14 cellular contexts compared by ENCODE assay signal in genomic region chr6:113697642-113698410, GRCh38.
A peak's percentile ranks its signal among the peaks of the same experiment; 100 is the strongest.
DNase-seq lines count a peak whose midpoint lies in the region; ATAC-seq and TF ChIP-seq lines count a peak whose summit lies in the region.
"Had no signal": no experiment of that assay in that cellular context is flagged by ENCODE, and none has a peak within 500 bp of the region (broad histone marks: within the 10 kb centered on the region; RNA-seq: fewer than 3 reads in every experiment).

No MANE protein-coding gene starts in this region.

- no peak overlapping the region for H2BK120ac ChIP-seq in H9 (ENCODE audit: low read depth, low read length, poor library complexity, severe bottlenecking)

- H3K27ac Mint-ChIP-seq in dendritic cell treated with granulocyte-macrophage colony-stimulating factor and Interleukin-4, amounts not matched to agents 40 ng/mL and 50 ng/mL, for 4 days, result peak overlapping the region; percentile 82
- H3K27ac Mint-ChIP-seq in H9, result no peak overlapping the region
- H3K27ac Mint-ChIP-seq in type B pancreatic cell, result no peak overlapping the region
- H3K27ac Mint-ChIP-seq: CD8-positive, alpha-beta T cell; WTC11 had no signal

- intact Hi-C loops in dendritic cell treated with granulocyte-macrophage colony-stimulating factor and Interleukin-4, amounts not matched to agents 40 ng/mL and 50 ng/mL, for 4 days (cut with micrococcal nuclease), result loop anchor here (2.0 to 5.0 kb wide), 5 partner anchors 46 to 161 kb away; no protein-coding TSS in a partner anchor

- no peak for TF ChIP-seq CTCF in AG09319 (IDR thresholded peaks at IDR 0.05; ENCODE audit: low read depth, low read length)
- no peak for TF ChIP-seq CTCF in H9 (conservative IDR thresholded peaks at IDR 0.05)
- TF ChIP-seq CTCF in type B pancreatic cell (conservative IDR thresholded peaks at IDR 0.05), result no peak

- no CpG with 5 or more reads among the region's 4 CpGs for WGBS in H9 (ENCODE audit: extremely low coverage, insufficient read length, low lambda C conversion rate)

- no peak overlapping the region for H2BK20ac ChIP-seq in H9 (ENCODE audit: low read depth, low read length, poor library complexity, severe bottlenecking)

- peaks cover 20% of the 10 kb centered on the region for H3K4me1 Mint-ChIP-seq in dendritic cell treated with granulocyte-macrophage colony-stimulating factor and Interleukin-4, amounts not matched to agents 40 ng/mL and 50 ng/mL, for 4 days (ENCODE audit: low read depth)
- H3K4me1 Mint-ChIP-seq in H9 (peaks cover 8 to 10% of the 10 kb centered on the region in 2 experiments), type B pancreatic cell (ENCODE audit: unreplicated experiment) (peaks cover 11% of the 10 kb centered on the region)

- H3K79me1 ChIP-seq in H9 (ENCODE audit: insufficient read depth, low read depth, low read length, poor library complexity, severe bottlenecking), result no peaks in the 10 kb centered on the region

- H3K27ac ChIP-seq in H9 (ENCODE audit: insufficient read length, low read depth, low read length), result no peak overlapping the region

- no peak overlapping the region for H3K14ac ChIP-seq in H9 (ENCODE audit: insufficient read depth, low read length)

- H3K27me3 Mint-ChIP-seq in dendritic cell treated with granulocyte-macrophage colony-stimulating factor and Interleukin-4, amounts not matched to agents 40 ng/mL and 50 ng/mL, for 4 days, result no peaks in the 10 kb centered on the region
- H3K27me3 Mint-ChIP-seq in H9 (ENCODE audit: low read depth) (no peaks in the 10 kb centered on the region), type B pancreatic cell (no peaks in the 10 kb centered on the region)

- H4K5ac ChIP-seq in H9 (ENCODE audit: insufficient read length, low read depth, low read length), result no peak overlapping the region

- no peaks in the 10 kb centered on the region for H4K20me1 ChIP-seq in H9 (ENCODE audit: control insufficient read depth, insufficient read depth, insufficient read length)

- no peak overlapping the region for H3K4me3 Mint-ChIP-seq in dendritic cell treated with granulocyte-macrophage colony-stimulating factor and Interleukin-4, amounts not matched to agents 40 ng/mL and 50 ng/mL, for 4 days
- H3K4me3 Mint-ChIP-seq in H9 (no peak overlapping the region), type B pancreatic cell (no peak overlapping the region)
- H3K4me3 Mint-ChIP-seq: CD8-positive, alpha-beta T cell; WTC11 had no signal

- no peaks in the 10 kb centered on the region for H3K23me2 ChIP-seq in H9 (ENCODE audit: insufficient read length, low read depth, low read length, poor library complexity, severe bottlenecking)

- no peaks in the 10 kb centered on the region for H3K9me3 ChIP-seq in H9 (ENCODE audit: control insufficient read depth, low read depth, low read length)

- DNase-seq in AG09319 (ENCODE audit: extremely low read depth, low read depth) (peak; percentile 79), NCI-H526 treated with DMSO at 0.1 percent for 48 hours (lab: John Stamatoyannopoulos, UW) (peak; percentile 22), H9 (no peak), type B pancreatic cell (ENCODE audit: extremely low spot score, unreplicated experiment) (no peak), pons (ENCODE audit: low spot score) (no peak)
- DNase-seq in stimulated activated CD4-positive, alpha-beta T cell treated with anti-CD3 and anti-CD28 coated beads, Interleukin-4, amount 100 ng/mL, for 24 hours, result no peak
- DNase-seq: CD8-positive, alpha-beta T cell; central memory CD4-positive, alpha-beta T cell; left ventricle myocardium superior; NCI-H1048; stimulated activated CD4-positive, alpha-beta T cell treated with anti-CD3 and anti-CD28 coated beads, Interleukin-4, amount 100 ng/mL, for 1 hour had no signal

- H3K36me3 Mint-ChIP-seq in dendritic cell treated with granulocyte-macrophage colony-stimulating factor and Interleukin-4, amounts not matched to agents 40 ng/mL and 50 ng/mL, for 4 days (ENCODE audit: low read depth), result no peaks in the 10 kb centered on the region
- H3K36me3 Mint-ChIP-seq in H9 (ENCODE audit: insufficient read depth in 1 of 3, low read depth in 3 of 3), result no peaks in the 10 kb centered on the region
- no peaks in the 10 kb centered on the region for H3K36me3 Mint-ChIP-seq in type B pancreatic cell
- H3K36me3 Mint-ChIP-seq: CD8-positive, alpha-beta T cell; WTC11 had no signal

- no peak overlapping the region for H4K91ac ChIP-seq in H9 (ENCODE audit: insufficient read length, low read depth, low read length)

- no peaks in the 10 kb centered on the region for H3K9me3 Mint-ChIP-seq in dendritic cell treated with granulocyte-macrophage colony-stimulating factor and Interleukin-4, amounts not matched to agents 40 ng/mL and 50 ng/mL, for 4 days
- no peaks in the 10 kb centered on the region; a peak in 1 of 5 replicates for H3K9me3 Mint-ChIP-seq in H9
- H3K9me3 Mint-ChIP-seq in type B pancreatic cell, result peaks cover 15% of the 10 kb centered on the region
- H3K9me3 Mint-ChIP-seq: CD8-positive, alpha-beta T cell; WTC11 had no signal

- no peak overlapping the region for H3K23ac ChIP-seq in H9 (ENCODE audit: insufficient read length, low read depth, low read length)

- H2AK5ac ChIP-seq in H9 (ENCODE audit: insufficient read length, low read length), result no peak overlapping the region

- H3K27me3 ChIP-seq in H9 (ENCODE audit: insufficient read depth, low read length), result no peaks in the 10 kb centered on the region

- H3T11ph ChIP-seq in H9 (ENCODE audit: low read length), result no peak overlapping the region

- H3K56ac ChIP-seq in H9 (ENCODE audit: insufficient read length, low read depth, low read length), result no peak overlapping the region

- no peak overlapping the region for H2BK5ac ChIP-seq in H9 (ENCODE audit: insufficient read length, low read length)

- H4K8ac ChIP-seq in H9 (replicated peaks; ENCODE audit: insufficient read length, low read depth, low read length), result no peak overlapping the region

- no peaks in the 10 kb centered on the region for H3K79me2 ChIP-seq in H9 (ENCODE audit: insufficient read depth, low read length)

- peak; percentile 76 for ATAC-seq in GM21825 (IDR thresholded peaks at IDR 0.05; ENCODE audit: unreplicated experiment)
- ATAC-seq: CD8-positive, alpha-beta T cell; left ventricle myocardium superior; WTC11 had no signal

- H2BK15ac ChIP-seq in H9 (ENCODE audit: low read depth, low read length), result no peak overlapping the region

- no peak overlapping the region for H3K4me2 ChIP-seq in H9 (ENCODE audit: insufficient read depth, insufficient read length, low read length)

- no peak overlapping the region for H3K4ac ChIP-seq in H9 (ENCODE audit: low read depth, low read length)

- H3K18ac ChIP-seq in H9 (ENCODE audit: insufficient read length, low read depth, low read length), result no peak overlapping the region

- no peak overlapping the region for H3K9ac ChIP-seq in H9 (ENCODE audit: extremely low read depth, insufficient read length, low read length)

- H3K4me1 ChIP-seq in H9 (ENCODE audit: insufficient read depth, low read length), result no peaks in the 10 kb centered on the region; the same call in 1 of the 2 replicates

- H2AFZ ChIP-seq in H9 (ENCODE audit: low read length), result no peak overlapping the region

- H2BK12ac ChIP-seq in H9 (ENCODE audit: insufficient read length, low read depth, low read length), result no peak overlapping the region

Comparison
In these comparisons a context has a peak if more than half of its experiments do, and no peak if none do; other contexts are left out.
1. DNase-seq: peak in AG09319 (single experiment) and NCI-H526 treated with DMSO at 0.1 percent for 48 hours (single experiment); none in H9 (single experiment), type B pancreatic cell (single experiment), stimulated activated CD4-positive, alpha-beta T cell treated with anti-CD3 and anti-CD28 coated beads, Interleukin-4, amount 100 ng/mL, for 24 hours (single experiment) and pons (single experiment).